In genomic region chr1:19678493-19678892, GRCh38 we compare ENCODE assay signal across 1 cellular context.
TF ChIP-seq lines count a peak whose summit lies in the region.

No MANE protein-coding gene starts in this region.

TF ChIP-seq in IMR-90, 13 proteins besides CTCF, POLR2A, EP300 and RAD21 (continued from another document):
- no peak for TF ChIP-seq SMC3 (IDR thresholded peaks at IDR 0.05; ENCODE audit: low read depth, low read length)
- no peak for TF ChIP-seq MXI1 (IDR thresholded peaks at IDR 0.05; ENCODE audit: borderline replicate concordance, low read depth, low read length)
- no peak for TF ChIP-seq USF2 (IDR thresholded peaks at IDR 0.05; ENCODE audit: low read depth, low read length)
- no peak for TF ChIP-seq MAFK (IDR thresholded peaks at IDR 0.05; ENCODE audit: low read depth, low read length)
- TF ChIP-seq ELK1 (IDR thresholded peaks at IDR 0.05; ENCODE audit: borderline replicate concordance, low read depth, low read length) = no peak
